ENCODE assay signal across 15 cellular contexts in genomic region chr4:38146383-38146782, GRCh38.
"Had no signal": no experiment of that assay in that cellular context is flagged by ENCODE, and none has a peak within 500 bp of the region (broad histone marks: within the 10 kb centered on the region; RNA-seq: fewer than 3 reads in every experiment).

No MANE protein-coding gene starts in this region.

- H3K27me3 ChIP-seq: ascending aorta, cardiac muscle cell, dorsolateral prefrontal cortex, right atrium auricular region, suprapubic skin had no signal

- H3K9me3 ChIP-seq: ascending aorta, right atrium auricular region, suprapubic skin had no signal

- H3K27ac ChIP-seq: ascending aorta, cardiac muscle cell, dorsolateral prefrontal cortex, right atrium auricular region, suprapubic skin had no signal

- H3K36me3 ChIP-seq: cardiac muscle cell, right atrium auricular region, suprapubic skin had no signal

- DNase-seq: activated CD4-positive, alpha-beta T cell treated with anti-CD3 and anti-CD28 coated beads, Interleukin-2, amount 10 ng/mL, durations not matched to agents 24 days and 14 days; activated CD4-positive, CD25-positive, alpha-beta regulatory T cell; activated naive CD4-positive, alpha-beta T cell treated with anti-CD3 and anti-CD28 coated beads, Interleukin-2, amount 10 ng/mL, durations not matched to agents 7 days and 5 days; dorsolateral prefrontal cortex; erythroblast; islet precursor cell; naive B cell; stimulated activated CD4-positive, alpha-beta T cell treated with anti-CD3 and anti-CD28 coated beads, Interleukin-15, amount 100 ng/mL, for 24 hours; stimulated activated CD4-positive, alpha-beta T cell treated with anti-CD3 and anti-CD28 coated beads, Interleukin-4, amount 100 ng/mL, for 24 hours; stimulated activated naive CD4-positive, alpha-beta T cell treated with Interleukin-2 at 50 U/mL for 16 hours; SW 1271 had no signal

- H3K4me3 ChIP-seq: ascending aorta, cardiac muscle cell, dorsolateral prefrontal cortex, right atrium auricular region, suprapubic skin had no signal
